12 cellular contexts compared by ENCODE assay signal in the genomic region with DNA sequence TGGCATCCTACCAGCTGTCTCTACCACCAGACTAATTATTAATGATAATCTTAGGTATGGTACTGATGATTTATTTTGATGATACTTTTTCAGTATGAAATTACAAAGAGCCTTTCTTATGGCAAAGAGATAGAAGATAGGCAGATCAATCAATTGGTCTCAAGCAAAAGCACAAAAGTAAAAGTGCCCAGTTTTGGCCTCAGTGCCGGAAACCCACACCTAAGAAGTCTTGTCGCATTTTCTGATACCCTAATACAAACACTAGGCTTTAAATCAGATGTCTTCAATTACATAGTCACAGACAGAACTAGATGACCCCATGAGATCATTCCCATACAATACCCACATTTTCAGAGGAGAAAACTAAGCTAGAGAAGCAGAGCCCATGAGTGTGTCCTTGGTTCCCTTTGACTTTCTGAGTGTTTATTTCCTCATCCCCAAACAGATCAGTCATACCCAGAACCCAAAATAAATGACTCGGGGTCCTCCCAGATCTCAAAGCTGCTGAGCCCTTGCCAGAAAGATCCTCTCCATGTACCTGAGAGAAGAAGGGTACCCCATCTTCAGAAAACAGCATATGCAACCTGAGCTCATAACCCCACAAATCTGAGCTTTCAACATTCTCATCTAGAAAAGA. TPM values are rescaled to one million over a fixed set of nuclear protein-coding genes. Genes with fewer than 3 reads are reported as not detected.
DNase-seq lines count a peak whose midpoint lies in the region; ATAC-seq, FAIRE-seq and TF ChIP-seq lines count a peak whose summit lies in the region.
"Had no signal": no experiment of that assay in that cellular context is flagged by ENCODE, and none has a peak within 500 bp of the region (broad histone marks: within the 10 kb centered on the region; RNA-seq: fewer than 3 reads in every experiment).

No MANE protein-coding gene starts in this region.

- H3K9me3 ChIP-seq in SU-DHL-6 (ENCODE audit: insufficient read depth, low read length) (no peaks in the 10 kb centered on the region), kidney (ENCODE audit: control insufficient read depth in 1 of 2, low read length in 2 of 2) (no peaks in the 10 kb centered on the region)

- no peaks in the 10 kb centered on the region for H3K9me3 Mint-ChIP-seq in activated T-cell treated with anti-CD3 and anti-CD28 coated beads, Interleukin-2, amount 50 U/mL, for 72 hours

- H3K4me2 ChIP-seq in SU-DHL-6 (ENCODE audit: low read depth, low read length, poor library complexity, severe bottlenecking) = peak overlapping the region; percentile 96

- no peak overlapping the region for H3K4me3 ChIP-seq in SU-DHL-6 (ENCODE audit: insufficient read depth, low read length, poor library complexity, severe bottlenecking)
- peak overlapping the region; percentile 19 to 27 for H3K4me3 ChIP-seq in kidney (ENCODE audit: low read length in 2 of 2)
- no peak overlapping the region for H3K4me3 ChIP-seq in lower leg skin (ENCODE audit: low read depth, poor library complexity, severe bottlenecking)

- H3K36me3 Mint-ChIP-seq in activated T-cell treated with anti-CD3 and anti-CD28 coated beads, Interleukin-2, amount 50 U/mL, for 72 hours (ENCODE audit: insufficient read depth in 2 of 2) = peaks cover 22 to 49% of the 10 kb centered on the region in 2 donors

- peak overlapping the region; percentile 92 for H3K27ac Mint-ChIP-seq in activated T-cell treated with anti-CD3 and anti-CD28 coated beads, Interleukin-2, amount 50 U/mL, for 72 hours

- H3K4me1 Mint-ChIP-seq in activated T-cell treated with anti-CD3 and anti-CD28 coated beads, Interleukin-2, amount 50 U/mL, for 72 hours (ENCODE audit: low read depth) = peaks cover 100% of the 10 kb centered on the region

- H3K27me3 Mint-ChIP-seq in activated T-cell treated with anti-CD3 and anti-CD28 coated beads, Interleukin-2, amount 50 U/mL, for 72 hours (ENCODE audit: low read depth) = no peaks in the 10 kb centered on the region

- H3K4me3 Mint-ChIP-seq in activated T-cell treated with anti-CD3 and anti-CD28 coated beads, Interleukin-2, amount 50 U/mL, for 72 hours = peak overlapping the region; percentile 85 to 92

- TF ChIP-seq CTCF in SU-DHL-6 (IDR thresholded peaks at IDR 0.05; ENCODE audit: insufficient read depth, low read length, poor library complexity, severe bottlenecking) = no peak
- TF ChIP-seq CTCF in kidney (IDR thresholded peaks at IDR 0.05; ENCODE audit: borderline replicate concordance, extremely low read depth, insufficient read depth) = no peak
- TF ChIP-seq CTCF in lower leg skin (IDR thresholded peaks at IDR 0.05) = no peak

- no peak overlapping the region for H2AFZ ChIP-seq in SU-DHL-6 (ENCODE audit: low read depth, low read length, severe bottlenecking)

- ATAC-seq in activated T-cell treated with anti-CD3 and anti-CD28 coated beads, Interleukin-2, amount 50 U/mL, for 72 hours (replicated peaks in 1 of 2) = peak; percentile 39 to 48

- WGBS in lower leg skin, 2 donors = 67 to 73% methylated on average over 3 of the region's 3 CpGs

- peak in 1 of 2 donors; percentile 30 for DNase-seq in activated T-cell treated with anti-CD3 and anti-CD28 coated beads, Interleukin-2, amount 50 U/mL, for 72 hours
- no peak for DNase-seq in activated T-cell treated with anti-CD3 and anti-CD28 coated beads, Interleukin-2, amount 50 U/mL, for 1 hour
- no peak for DNase-seq in kidney
- DNase-seq in substantia nigra (lab: John Stamatoyannopoulos, UW) = no peak
- no peak for DNase-seq in lower leg skin (ENCODE audit: low spot score in 2 of 2)
- DNase-seq in kidney glomerular epithelial cell (lab: John Stamatoyannopoulos, UW) = no peak
- DNase-seq in stimulated activated naive CD4-positive, alpha-beta T cell (lab: John Stamatoyannopoulos, UW) = no peak
- DNase-seq: H7, KBM-7 had no signal

- peak overlapping the region; percentile 18; the same call in 1 of the 2 replicates for H3K27ac ChIP-seq in SU-DHL-6 (ENCODE audit: low read depth, low read length)
- peak overlapping the region; percentile 20 to 25 for H3K27ac ChIP-seq in kidney (ENCODE audit: low read depth in 2 of 2, low read length in 2 of 2)
- H3K27ac ChIP-seq in substantia nigra (ENCODE audit: low read depth, low read length, poor library complexity, severe bottlenecking) = peak overlapping the region; percentile 72
- H3K27ac ChIP-seq: RWPE1 had no signal

- H3F3A ChIP-seq in SU-DHL-6 (ENCODE audit: insufficient read depth) = no peaks in the 10 kb centered on the region; the same call in 1 of the 2 replicates

- no peak for FAIRE-seq in kidney (lab: Jason Lieb, UNC)
- FAIRE-seq: islet of Langerhans had no signal

- H3K27me3 ChIP-seq in SU-DHL-6 (ENCODE audit: low read length) = no peaks in the 10 kb centered on the region

- peaks cover 100% of the 10 kb centered on the region for H3K79me2 ChIP-seq in SU-DHL-6 (ENCODE audit: insufficient read depth, low read length)

- H3K36me3 ChIP-seq in SU-DHL-6 (ENCODE audit: low read length) (peaks cover 26% of the 10 kb centered on the region; the same call in 1 of the 2 replicates), kidney (ENCODE audit: control insufficient read depth in 1 of 2, insufficient read depth in 2 of 2, low read length in 2 of 2) (no peaks in the 10 kb centered on the region)

- H3K9me2 ChIP-seq in SU-DHL-6 (replicated peaks; ENCODE audit: insufficient read depth, low read length) = no peaks in the 10 kb centered on the region

- peaks cover 19 to 25% of the 10 kb centered on the region in 2 donors for H3K4me1 ChIP-seq in kidney (ENCODE audit: control insufficient read depth in 1 of 2, insufficient read depth in 1 of 2, low read depth in 1 of 2, low read length in 2 of 2)

- intact Hi-C loops in kidney (cut with DNase I) (no loop called here), lower leg skin (cut with DNase I; ENCODE audit: low total_unique reads) (loop anchor here (10.0 kb wide), 1 partner anchor 93 kb away; no protein-coding TSS in a partner anchor)

- H3K9ac ChIP-seq in SU-DHL-6 (ENCODE audit: low read length) (0 out of 2 replicates have a peak overlapping the region, but pooled peaks have one; percentile 3), kidney (ENCODE audit: low read length in 2 of 2) (peak overlapping the region; percentile 31 to 46)

- TF ChIP-seq POLR2A in lower leg skin (IDR thresholded peaks at IDR 0.05) = no peak

- H4K20me1 ChIP-seq in SU-DHL-6 (ENCODE audit: low read depth, low read length) = peaks cover 25% of the 10 kb centered on the region

RNA-seq across cellular contexts. Expression of gene ITPKB, which starts 7.7 kb away (rescaled TPM):
- total RNA-seq in activated T-cell treated with anti-CD3 and anti-CD28 coated beads, Interleukin-2, amount 50 U/mL, for 72 hours = 10 to 100 TPM; 50.7 to 58.0 TPM
- total RNA-seq in kidney = 39.3 TPM
- 20.2 TPM for polyA plus RNA-seq in kidney (ENCODE audit: insufficient read depth, low read depth, low replicate concordance)
- total RNA-seq in lower leg skin = 10 to 100 TPM; 39.3 to 57.2 (median 44.1) TPM

Comparison
In these comparisons a context has a peak if more than half of its experiments do, and no peak if none do; other contexts are left out.
1. H3K27ac ChIP-seq: peak in every context shown above with its lines; median percentile 72 in substantia nigra; 22 in kidney; 18 in SU-DHL-6.
2. H3K4me3 ChIP-seq: peak in kidney (2 of 2); none in SU-DHL-6 (single experiment) and lower leg skin (single experiment).